Comparison of ENCODE assay signal across 12 cellular contexts in genomic region chrX:45757272-45757671, GRCh38.
DNase-seq lines count a peak whose midpoint lies in the region; ATAC-seq, FAIRE-seq and TF ChIP-seq lines count a peak whose summit lies in the region.
"Had no signal": no experiment of that assay in that cellular context is flagged by ENCODE, and none has a peak within 500 bp of the region (broad histone marks: within the 10 kb centered on the region; RNA-seq: fewer than 3 reads in every experiment).

No MANE protein-coding gene starts in this region.

- intact Hi-C loops in activated naive CD4-positive, alpha-beta T cell treated with anti-CD3 and anti-CD28 coated beads for 36 hours (cut with micrococcal nuclease) = loop anchor here (5.0 kb wide), 1 partner anchor 565 kb away; no protein-coding TSS in a partner anchor
- intact Hi-C loops in PC-9 (cut with micrococcal nuclease; ENCODE audit: unreplicated experiment) = no loop called here

- H3K9me3 Mint-ChIP-seq in activated naive CD4-positive, alpha-beta T cell treated with anti-CD3 and anti-CD28 coated beads for 36 hours = no peaks in the 10 kb centered on the region

- no peaks in the 10 kb centered on the region for H3K9me3 ChIP-seq in PC-9 (ENCODE audit: insufficient read depth, low read depth)
- no peaks in the 10 kb centered on the region for H3K9me3 ChIP-seq in skeletal muscle satellite cell (replicated peaks; ENCODE audit: low read length)
- H3K9me3 ChIP-seq: heart left ventricle had no signal

- peaks cover 20% of the 10 kb centered on the region for H3K36me3 Mint-ChIP-seq in activated naive CD4-positive, alpha-beta T cell treated with anti-CD3 and anti-CD28 coated beads for 36 hours (ENCODE audit: low read depth)

- no peak overlapping the region for H3K4me3 Mint-ChIP-seq in activated naive CD4-positive, alpha-beta T cell treated with anti-CD3 and anti-CD28 coated beads for 36 hours

- H3K4me1 Mint-ChIP-seq in activated naive CD4-positive, alpha-beta T cell treated with anti-CD3 and anti-CD28 coated beads for 36 hours (ENCODE audit: low read depth) = peaks cover 61% of the 10 kb centered on the region

- H3K4me2 ChIP-seq in PC-9 (no peak overlapping the region), skeletal muscle satellite cell (ENCODE audit: low read length) (peak overlapping the region; percentile 57)

- no peak overlapping the region for H3K4me3 ChIP-seq in PC-9
- H3K4me3 ChIP-seq in bronchial epithelial cell (ENCODE audit: low read depth, low read length) = no peak overlapping the region
- H3K4me3 ChIP-seq in skeletal muscle satellite cell (ENCODE audit: low read length) = no peak overlapping the region
- H3K4me3 ChIP-seq: heart left ventricle had no signal

- H3K79me2 ChIP-seq in PC-9 (ENCODE audit: low read depth) = peaks cover 86% of the 10 kb centered on the region

- H3K27me3 Mint-ChIP-seq in activated naive CD4-positive, alpha-beta T cell treated with anti-CD3 and anti-CD28 coated beads for 36 hours (ENCODE audit: low read depth) = no peaks in the 10 kb centered on the region
- H3K27me3 Mint-ChIP-seq: progenitor cell of endocrine pancreas had no signal

- H3K27ac ChIP-seq in PC-9 = peak overlapping the region; percentile 61; the same call in 1 of the 2 replicates

- no peak for ATAC-seq in GM19397 (IDR thresholded peaks at IDR 0.05; ENCODE audit: unreplicated experiment)
- ATAC-seq: heart left ventricle had no signal

- no peak for FAIRE-seq in bronchial epithelial cell (lab: Jason Lieb, UNC)

- H3K36me3 ChIP-seq in PC-9 (ENCODE audit: low read depth) (peaks cover 3% of the 10 kb centered on the region; the same call in 1 of the 2 replicates), bronchial epithelial cell (ENCODE audit: control insufficient read depth, insufficient read depth, low read length) (no peaks in the 10 kb centered on the region), skeletal muscle satellite cell (ENCODE audit: insufficient read depth, low read length) (peaks cover 77% of the 10 kb centered on the region)
- H3K36me3 ChIP-seq: heart left ventricle had no signal

- DNase-seq in activated naive CD4-positive, alpha-beta T cell treated with anti-CD3 and anti-CD28 coated beads for 36 hours = no peak
- no peak for DNase-seq in activated naive CD4-positive, alpha-beta T cell treated with Interleukin-2 at 50 U/mL for 16 hours
- DNase-seq in PC-9 (no peak), bronchial epithelial cell (ENCODE audit: low read depth) (peak; percentile 61), COLO829 (ENCODE audit: low spot score) (no peak), NCI-H82 treated with DMSO at 0.1 percent for 48 hours (lab: John Stamatoyannopoulos, UW; ENCODE audit: unreplicated experiment) (no peak)
- DNase-seq: activated CD4-positive, CD25-positive, alpha-beta regulatory T cell treated with anti-CD3 and anti-CD28 coated beads, Interleukin-2, amount 50 U/mL, for 72 hours; activated effector memory CD4-positive, alpha-beta T cell treated with anti-CD3 and anti-CD28 coated beads, Interleukin-2, amount 50 U/mL, for 16 hours; heart left ventricle had no signal

- no peaks in the 10 kb centered on the region for H4K20me1 ChIP-seq in PC-9 (ENCODE audit: insufficient read depth)

- H3K4me1 ChIP-seq in PC-9 (replicated peaks; ENCODE audit: insufficient read depth) (no peaks in the 10 kb centered on the region), skeletal muscle satellite cell (ENCODE audit: control insufficient read depth, insufficient read depth, low read length) (peaks cover 90% of the 10 kb centered on the region)

- peaks cover 5% of the 10 kb centered on the region; the same call in 1 of the 2 replicates for H3F3A ChIP-seq in PC-9 (ENCODE audit: insufficient read depth, low read depth)

- no peaks in the 10 kb centered on the region for H3K27me3 ChIP-seq in PC-9 (ENCODE audit: insufficient read depth, low read depth)
- H3K27me3 ChIP-seq in bronchial epithelial cell (ENCODE audit: control insufficient read depth, insufficient read depth, low read length) = no peaks in the 10 kb centered on the region
- H3K27me3 ChIP-seq in skeletal muscle satellite cell (ENCODE audit: control insufficient read depth, insufficient read depth, low read length) = no peaks in the 10 kb centered on the region

- H2AFZ ChIP-seq in PC-9 = no peak overlapping the region

- POLR2A ChIA-PET in PC-9 (lab: Charles Lee; ENCODE audit: unreplicated experiment) = no interaction called here

- BruUV-seq in PC-9 (replicated peaks; lab: Mats Ljungman, UMichigan) = no TSS peak

- H3K9ac ChIP-seq in skeletal muscle satellite cell (ENCODE audit: low read depth, low read length) = peak overlapping the region; percentile 95

- H3K27ac Mint-ChIP-seq in activated naive CD4-positive, alpha-beta T cell treated with anti-CD3 and anti-CD28 coated beads for 36 hours = peak overlapping the region; percentile 30
- H3K27ac Mint-ChIP-seq: progenitor cell of endocrine pancreas had no signal

- CTCF ChIA-PET in activated naive CD4-positive, alpha-beta T cell treated with anti-CD3 and anti-CD28 coated beads for 36 hours (lab: Charles Lee) = interaction anchor here (0.6 kb wide), 1 partner anchor 479 kb away, joined by 5 read pairs; no protein-coding TSS in a partner anchor
- CTCF ChIA-PET in PC-9 (lab: Charles Lee) = no interaction called here

- no peak for TF ChIP-seq CTCF in PC-9 (conservative IDR thresholded peaks at IDR 0.05)
- no peak for TF ChIP-seq CTCF in bronchial epithelial cell (IDR thresholded peaks at IDR 0.05; ENCODE audit: insufficient read depth, low read length, severe bottlenecking)

- no peaks in the 10 kb centered on the region for H3K9me2 ChIP-seq in PC-9 (ENCODE audit: insufficient read depth)
